8 cellular contexts compared by ENCODE assay signal in the genomic region with DNA sequence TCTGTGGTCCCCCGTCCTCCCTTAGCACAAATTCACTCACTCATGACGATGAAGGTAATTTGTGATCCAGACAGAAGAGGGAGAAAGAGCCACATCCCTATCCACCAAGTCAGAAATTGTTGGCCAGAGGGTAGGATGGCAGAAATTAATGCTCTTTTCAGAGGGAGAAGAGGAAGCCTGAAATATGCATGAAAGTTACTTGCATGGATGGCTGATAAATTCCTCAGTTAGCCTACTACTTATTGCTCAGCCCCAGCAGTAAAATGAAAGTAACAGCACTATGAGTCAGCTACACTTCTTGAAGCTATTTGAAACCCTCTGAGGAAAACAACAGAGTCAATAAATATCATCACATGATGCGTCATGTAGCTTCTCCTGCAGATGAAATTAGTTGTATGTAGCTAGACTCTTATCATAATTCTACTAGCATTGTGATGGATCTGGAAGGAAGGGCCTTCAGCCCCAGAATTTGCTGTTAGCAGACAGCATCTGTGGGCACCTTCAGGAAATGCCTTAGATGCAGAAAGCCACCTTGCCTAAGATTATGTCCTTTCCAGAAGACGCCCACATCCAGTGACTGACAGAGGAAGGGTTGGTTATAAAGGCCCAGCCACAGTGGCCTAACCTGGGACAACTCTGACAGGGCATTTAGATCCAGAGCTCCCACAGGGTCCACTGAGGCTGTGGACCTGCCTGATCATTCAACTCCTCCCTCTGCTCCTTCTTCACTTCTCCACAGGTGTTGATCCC.
DNase-seq lines count a peak whose midpoint lies in the region; ATAC-seq and TF ChIP-seq lines count a peak whose summit lies in the region.

No MANE protein-coding gene starts in this region.

- peaks cover 12 to 16% of the 10 kb centered on the region in 2 donors for H3K4me1 Mint-ChIP-seq in natural killer cell treated with Interleukin-12 subunit alpha and Interleukin-12 subunit beta and Interleukin-15 and Interleukin-18, amount 100 ng/mL, for 72 hours (ENCODE audit: low read depth in 2 of 2)
- H3K4me1 Mint-ChIP-seq in immature natural killer cell, result no peaks in the 10 kb centered on the region

- H3K36me3 Mint-ChIP-seq in natural killer cell treated with Interleukin-12 subunit alpha and Interleukin-12 subunit beta and Interleukin-15 and Interleukin-18, amount 100 ng/mL, for 72 hours, result no peaks in the 10 kb centered on the region
- H3K36me3 Mint-ChIP-seq in immature natural killer cell, result no peaks in the 10 kb centered on the region

- H3K9me3 Mint-ChIP-seq in natural killer cell treated with Interleukin-12 subunit alpha and Interleukin-12 subunit beta and Interleukin-15 and Interleukin-18, amount 100 ng/mL, for 72 hours, result no peaks in the 10 kb centered on the region
- no peaks in the 10 kb centered on the region for H3K9me3 Mint-ChIP-seq in immature natural killer cell

- TF ChIP-seq CTCF in AG10803 (conservative IDR thresholded peaks at IDR 0.05; ENCODE audit: low read length), result peak; percentile 67

- peak overlapping the region; percentile 55 for H3K4me3 Mint-ChIP-seq in natural killer cell treated with Interleukin-12 subunit alpha and Interleukin-12 subunit beta and Interleukin-15 and Interleukin-18, amount 100 ng/mL, for 72 hours
- peak overlapping the region in 1 of 5 donors; percentile 26 for H3K4me3 Mint-ChIP-seq in immature natural killer cell

- H3K27me3 Mint-ChIP-seq in natural killer cell treated with Interleukin-12 subunit alpha and Interleukin-12 subunit beta and Interleukin-15 and Interleukin-18, amount 100 ng/mL, for 72 hours, result peaks cover 0 to 8% of the 10 kb centered on the region in 2 donors
- H3K27me3 Mint-ChIP-seq in immature natural killer cell (ENCODE audit: low read depth in 3 of 3), result peaks cover 0 to 2% (median 0%) of the 10 kb centered on the region in 3 donors

- H3K4me3 ChIP-seq in AG10803 (ENCODE audit: low read length), result peak overlapping the region; percentile 30

- H3K27ac Mint-ChIP-seq in natural killer cell treated with Interleukin-12 subunit alpha and Interleukin-12 subunit beta and Interleukin-15 and Interleukin-18, amount 100 ng/mL, for 72 hours, result peak overlapping the region in 1 of 2 donors; percentile 60
- peak overlapping the region in 1 of 6 donors; percentile 24 for H3K27ac Mint-ChIP-seq in immature natural killer cell

- DNase-seq in AG10803 (ENCODE audit: low read depth) (peak; percentile 94), cerebellar cortex (ENCODE audit: low spot score) (peak; percentile 42), middle frontal gyrus (ENCODE audit: extremely low spot score, low spot score) (no peak), immature natural killer cell (no peak)
- no peak for DNase-seq in natural killer cell treated with Interleukin-12 subunit alpha and Interleukin-12 subunit beta and Interleukin-15 and Interleukin-18, amount 100 ng/mL, for 72 hours (ENCODE audit: low spot score)

- ATAC-seq in GM19043 (IDR thresholded peaks at IDR 0.05; ENCODE audit: low read depth, unreplicated experiment) (peak; percentile 38), HG03439 (IDR thresholded peaks at IDR 0.05; ENCODE audit: unreplicated experiment) (peak; percentile 57), HG02678 (IDR thresholded peaks at IDR 0.05; ENCODE audit: unreplicated experiment) (no peak)
- ATAC-seq in natural killer cell treated with Interleukin-12 subunit alpha and Interleukin-12 subunit beta and Interleukin-15 and Interleukin-18, amount 100 ng/mL, for 72 hours, result peak in 1 of 2 donors; percentile 88

Comparison
In these comparisons a context has a peak if more than half of its experiments do, and no peak if none do; other contexts are left out.
1. DNase-seq: peak in AG10803 (single experiment) and cerebellar cortex (single experiment); none in natural killer cell treated with Interleukin-12 subunit alpha and Interleukin-12 subunit beta and Interleukin-15 and Interleukin-18, amount 100 ng/mL, for 72 hours (single experiment), middle frontal gyrus (single experiment) and immature natural killer cell (0 of 3).